ENCODE assay signal across 16 cellular contexts in the genomic region with DNA sequence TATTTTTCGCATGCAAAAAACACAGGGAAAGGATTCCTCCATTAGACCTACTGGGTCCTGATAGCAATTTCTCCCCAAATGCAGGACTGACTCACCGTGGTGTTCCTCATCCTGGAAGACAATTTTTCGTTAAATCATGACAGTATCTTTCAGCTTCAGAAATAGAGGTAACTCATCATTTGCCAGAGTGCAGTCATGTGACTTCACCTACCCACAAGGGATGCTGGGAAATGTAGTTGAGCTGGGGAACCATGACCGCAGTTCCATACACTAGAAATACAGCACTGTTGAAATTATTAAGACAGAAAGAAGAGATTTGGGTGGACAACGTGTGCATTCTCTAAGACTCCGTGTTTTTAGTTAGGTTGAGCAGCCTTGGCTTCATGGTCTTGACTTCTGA.
"Had no signal": no experiment of that assay in that cellular context is flagged by ENCODE, and none has a peak within 500 bp of the region (broad histone marks: within the 10 kb centered on the region; RNA-seq: fewer than 3 reads in every experiment).

No MANE protein-coding gene starts in this region.

- H3K27me3 ChIP-seq: brain microvascular endothelial cell, heart right ventricle, thyroid gland had no signal

- H3K4me3 ChIP-seq: heart right ventricle, lung, thyroid gland had no signal

- H3K9me3 ChIP-seq: heart right ventricle, thyroid gland had no signal

- H3K36me3 ChIP-seq: brain microvascular endothelial cell, heart right ventricle, thyroid gland had no signal

- H3K4me1 ChIP-seq: heart right ventricle, thyroid gland had no signal

- FAIRE-seq: frontal cortex, islet of Langerhans, urothelium cell line had no signal

- H3K27ac ChIP-seq: brain microvascular endothelial cell, epithelial cell of prostate, heart right ventricle, thyroid gland had no signal

- DNase-seq: activated CD4-positive, alpha-beta T cell treated with anti-CD3 and anti-CD28 coated beads, Interleukin-2, amount 50 U/mL, for 4 hours; activated naive CD4-positive, alpha-beta T cell treated with Interleukin-2 at 50 U/mL for 16 hours; brain microvascular endothelial cell; cerebellar nuclear complex; dermis blood vessel endothelial cell; effector memory CD8-positive, alpha-beta T cell; heart right ventricle; left colon; midbrain; stimulated activated CD4-positive, alpha-beta T cell treated with anti-CD3 and anti-CD28 coated beads, Interleukin-2, amount 100 ng/mL, for 48 hours; thyroid gland had no signal
